6 cellular contexts compared by ENCODE assay signal in genomic region chr5:151367038-151367437, GRCh38. TPM values are rescaled to one million over a fixed set of nuclear protein-coding genes. Genes with fewer than 3 reads are reported as not detected.
"Had no signal": no experiment of that assay in that cellular context is flagged by ENCODE, and none has a peak within 500 bp of the region (broad histone marks: within the 10 kb centered on the region; RNA-seq: fewer than 3 reads in every experiment).

No MANE protein-coding gene starts in this region.

RNA-seq across cellular contexts. Expression of gene SLC36A2, which starts 19.7 kb away (rescaled TPM):
- total RNA-seq: GM23338, H1, HepG2, HFFc6, HT1080 had no signal
- polyA plus RNA-seq: IgD-negative memory B cell had no signal
